1 cellular context compared by ENCODE assay signal in genomic region chr15:70196314-70197291, GRCh38.
A peak's percentile ranks its signal among the peaks of the same experiment; 100 is the strongest.
TF ChIP-seq lines count a peak whose summit lies in the region.

No MANE protein-coding gene starts in this region.

TF ChIP-seq in HEK293, 187 proteins besides CTCF, POLR2A, EP300 and RAD21 (continued from another document and continues in another):
- TF ChIP-seq, protein P1, sequence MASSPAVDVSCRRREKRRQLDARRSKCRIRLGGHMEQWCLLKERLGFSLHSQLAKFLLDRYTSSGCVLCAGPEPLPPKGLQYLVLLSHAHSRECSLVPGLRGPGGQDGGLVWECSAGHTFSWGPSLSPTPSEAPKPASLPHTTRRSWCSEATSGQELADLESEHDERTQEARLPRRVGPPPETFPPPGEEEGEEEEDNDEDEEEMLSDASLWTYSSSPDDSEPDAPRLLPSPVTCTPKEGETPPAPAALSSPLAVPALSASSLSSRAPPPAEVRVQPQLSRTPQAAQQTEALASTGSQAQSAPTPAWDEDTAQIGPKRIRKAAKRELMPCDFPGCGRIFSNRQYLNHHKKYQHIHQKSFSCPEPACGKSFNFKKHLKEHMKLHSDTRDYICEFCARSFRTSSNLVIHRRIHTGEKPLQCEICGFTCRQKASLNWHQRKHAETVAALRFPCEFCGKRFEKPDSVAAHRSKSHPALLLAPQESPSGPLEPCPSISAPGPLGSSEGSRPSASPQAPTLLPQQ (tag by site-specific recombination; IDR thresholded peaks at IDR 0.05) = peak; percentile 93
- TF ChIP-seq, protein P2, sequence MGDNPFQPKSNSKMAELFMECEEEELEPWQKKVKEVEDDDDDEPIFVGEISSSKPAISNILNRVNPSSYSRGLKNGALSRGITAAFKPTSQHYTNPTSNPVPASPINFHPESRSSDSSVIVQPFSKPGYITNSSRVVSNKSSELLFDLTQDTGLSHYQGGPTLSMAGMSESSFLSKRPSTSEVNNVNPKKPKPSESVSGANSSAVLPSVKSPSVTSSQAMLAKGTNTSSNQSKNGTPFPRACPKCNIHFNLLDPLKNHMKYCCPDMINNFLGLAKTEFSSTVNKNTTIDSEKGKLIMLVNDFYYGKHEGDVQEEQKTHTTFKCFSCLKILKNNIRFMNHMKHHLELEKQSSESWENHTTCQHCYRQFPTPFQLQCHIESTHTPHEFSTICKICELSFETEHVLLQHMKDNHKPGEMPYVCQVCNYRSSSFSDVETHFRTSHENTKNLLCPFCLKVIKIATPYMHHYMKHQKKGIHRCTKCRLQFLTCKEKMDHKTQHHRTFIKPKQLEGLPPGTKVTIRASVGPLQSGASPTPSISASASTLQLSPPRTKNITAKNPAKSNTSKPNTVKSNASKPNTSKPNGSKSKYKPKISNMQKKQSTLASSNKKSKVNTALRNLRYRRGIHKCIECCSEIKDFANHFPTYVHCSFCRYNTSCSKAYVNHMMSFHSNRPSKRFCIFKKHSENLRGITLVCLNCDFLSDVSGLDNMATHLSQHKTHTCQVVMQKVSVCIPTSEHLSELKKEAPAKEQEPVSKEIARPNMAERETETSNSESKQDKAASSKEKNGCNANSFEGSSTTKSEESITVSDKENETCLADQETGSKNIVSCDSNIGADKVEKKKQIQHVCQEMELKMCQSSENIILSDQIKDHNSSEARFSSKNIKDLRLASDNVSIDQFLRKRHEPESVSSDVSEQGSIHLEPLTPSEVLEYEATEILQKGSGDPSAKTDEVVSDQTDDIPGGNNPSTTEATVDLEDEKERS (tag by site-specific recombination; IDR thresholded peaks at IDR 0.05) = no peak; the same call in 1 of the 2 replicates
- no peak; the same call in 1 of the 2 replicates for TF ChIP-seq ZNF24 (tag by site-specific recombination; IDR thresholded peaks at IDR 0.05)
- TF ChIP-seq ZNF341 (tag by site-specific recombination; IDR thresholded peaks at IDR 0.05; ENCODE audit: low read depth) = peak; percentile 64
- TF ChIP-seq ZNF146 (tag by site-specific recombination; IDR thresholded peaks at IDR 0.05) = peak; percentile 75
- TF ChIP-seq ZNF629 (tag by site-specific recombination; IDR thresholded peaks at IDR 0.05) = peak; percentile 99
- TF ChIP-seq ZNF354C (tag by site-specific recombination; IDR thresholded peaks at IDR 0.05; ENCODE audit: borderline replicate concordance, low read depth) = no peak
- TF ChIP-seq, protein P3, sequence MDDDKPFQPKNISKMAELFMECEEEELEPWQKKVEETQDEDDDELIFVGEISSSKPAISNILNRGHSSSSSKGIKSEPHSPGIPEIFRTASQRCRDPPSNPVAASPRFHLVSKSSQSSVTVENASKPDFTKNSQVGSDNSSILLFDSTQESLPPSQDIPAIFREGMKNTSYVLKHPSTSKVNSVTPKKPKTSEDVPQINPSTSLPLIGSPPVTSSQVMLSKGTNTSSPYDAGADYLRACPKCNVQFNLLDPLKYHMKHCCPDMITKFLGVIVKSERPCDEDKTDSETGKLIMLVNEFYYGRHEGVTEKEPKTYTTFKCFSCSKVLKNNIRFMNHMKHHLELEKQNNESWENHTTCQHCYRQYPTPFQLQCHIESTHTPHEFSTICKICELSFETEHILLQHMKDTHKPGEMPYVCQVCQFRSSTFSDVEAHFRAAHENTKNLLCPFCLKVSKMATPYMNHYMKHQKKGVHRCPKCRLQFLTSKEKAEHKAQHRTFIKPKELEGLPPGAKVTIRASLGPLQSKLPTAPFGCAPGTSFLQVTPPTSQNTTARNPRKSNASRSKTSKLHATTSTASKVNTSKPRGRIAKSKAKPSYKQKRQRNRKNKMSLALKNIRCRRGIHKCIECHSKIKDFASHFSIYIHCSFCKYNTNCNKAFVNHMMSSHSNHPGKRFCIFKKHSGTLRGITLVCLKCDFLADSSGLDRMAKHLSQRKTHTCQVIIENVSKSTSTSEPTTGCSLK (tag by site-specific recombination; IDR thresholded peaks at IDR 0.05) = no peak
- peak; percentile 95 for TF ChIP-seq GLIS1 (tag by site-specific recombination; IDR thresholded peaks at IDR 0.05)
- TF ChIP-seq ZNF626 (tag by site-specific recombination; IDR thresholded peaks at IDR 0.05) = no peak
- peak; percentile 95 for TF ChIP-seq ZBTB48 (tag by site-specific recombination; IDR thresholded peaks at IDR 0.05)
- TF ChIP-seq ZNF423 (tag by site-specific recombination; IDR thresholded peaks at IDR 0.05) = peak; percentile 90
- no peak for TF ChIP-seq MEIS1 (CRISPR knock-in tag; IDR thresholded peaks at IDR 0.05; ENCODE audit: borderline replicate concordance)
- TF ChIP-seq SP7 (tag by site-specific recombination; IDR thresholded peaks at IDR 0.05) = peak; percentile 99
- TF ChIP-seq ZFHX2 (tag by site-specific recombination; conservative IDR thresholded peaks at IDR 0.05) = no peak
- peak; percentile 100 for TF ChIP-seq ZXDB (tag by site-specific recombination; IDR thresholded peaks at IDR 0.05)
- peak; percentile 99 for TF ChIP-seq INSM2 (tag by site-specific recombination; IDR thresholded peaks at IDR 0.05)
- TF ChIP-seq ZNF148 (tag by site-specific recombination; IDR thresholded peaks at IDR 0.05; ENCODE audit: borderline replicate concordance) = no peak
- 0 out of 2 replicates have a peak, but pooled peaks have one; percentile 50 for TF ChIP-seq GLI2 (tag by site-specific recombination; IDR thresholded peaks at IDR 0.05; ENCODE audit: borderline replicate concordance, low read depth)
- no peak for TF ChIP-seq ZNF23 (tag by site-specific recombination; IDR thresholded peaks at IDR 0.05; ENCODE audit: borderline replicate concordance)
- peak; percentile 33; the same call in 1 of the 2 replicates for TF ChIP-seq ZNF184 (tag by site-specific recombination; IDR thresholded peaks at IDR 0.05)
- no peak for TF ChIP-seq ZNF302 (tag by site-specific recombination; IDR thresholded peaks at IDR 0.05; ENCODE audit: low read depth)
- no peak for TF ChIP-seq SP3 (tag by site-specific recombination; IDR thresholded peaks at IDR 0.05)
- TF ChIP-seq REPIN1 (tag by site-specific recombination; IDR thresholded peaks at IDR 0.05; ENCODE audit: low read depth) = no peak
- no peak for TF ChIP-seq ZNF664 (tag by site-specific recombination; IDR thresholded peaks at IDR 0.05)
- no peak for TF ChIP-seq ZNF48 (tag by site-specific recombination; IDR thresholded peaks at IDR 0.05)
- no peak for TF ChIP-seq ZNF274 (IDR thresholded peaks at IDR 0.05; ENCODE audit: low read length)
- no peak for TF ChIP-seq ZNF274 (tag by site-specific recombination; IDR thresholded peaks at IDR 0.05; ENCODE audit: borderline replicate concordance)
- peak; percentile 66; the same call in 1 of the 2 replicates for TF ChIP-seq BCL11B (tag by site-specific recombination; IDR thresholded peaks at IDR 0.05; ENCODE audit: low read depth)
- TF ChIP-seq ZBTB20 (tag by site-specific recombination; IDR thresholded peaks at IDR 0.05) = peak; percentile 27; the same call in 1 of the 2 replicates
- TF ChIP-seq ZNF37A (tag by site-specific recombination; IDR thresholded peaks at IDR 0.05) = no peak
- peak; percentile 73; the same call in 1 of the 2 replicates for TF ChIP-seq ZNF558 (tag by site-specific recombination; IDR thresholded peaks at IDR 0.05)
- peak; percentile 90 for TF ChIP-seq ZNF843 (tag by site-specific recombination; IDR thresholded peaks at IDR 0.05)
- no peak for TF ChIP-seq ZNF26 (tag by site-specific recombination; IDR thresholded peaks at IDR 0.05)
- no peak for TF ChIP-seq ZNF76 (tag by site-specific recombination; IDR thresholded peaks at IDR 0.05; ENCODE audit: borderline replicate concordance, low read depth)
- TF ChIP-seq ZNF132 (tag by site-specific recombination; IDR thresholded peaks at IDR 0.05; ENCODE audit: borderline replicate concordance) = no peak
- TF ChIP-seq IKZF3 (tag by site-specific recombination; IDR thresholded peaks at IDR 0.05) = peak; percentile 91
- no peak for TF ChIP-seq ZNF114 (tag by site-specific recombination; IDR thresholded peaks at IDR 0.05)
- TF ChIP-seq TCF7L2 (IDR thresholded peaks at IDR 0.05; ENCODE audit: borderline replicate concordance, low read depth, low read length) = no peak
- TF ChIP-seq WT1 (tag by site-specific recombination; IDR thresholded peaks at IDR 0.05) = peak; percentile 99
- TF ChIP-seq HOXD13 (CRISPR knock-in tag; IDR thresholded peaks at IDR 0.05; ENCODE audit: borderline replicate concordance) = no peak; the same call in 1 of the 2 replicates
- TF ChIP-seq, protein P4, sequence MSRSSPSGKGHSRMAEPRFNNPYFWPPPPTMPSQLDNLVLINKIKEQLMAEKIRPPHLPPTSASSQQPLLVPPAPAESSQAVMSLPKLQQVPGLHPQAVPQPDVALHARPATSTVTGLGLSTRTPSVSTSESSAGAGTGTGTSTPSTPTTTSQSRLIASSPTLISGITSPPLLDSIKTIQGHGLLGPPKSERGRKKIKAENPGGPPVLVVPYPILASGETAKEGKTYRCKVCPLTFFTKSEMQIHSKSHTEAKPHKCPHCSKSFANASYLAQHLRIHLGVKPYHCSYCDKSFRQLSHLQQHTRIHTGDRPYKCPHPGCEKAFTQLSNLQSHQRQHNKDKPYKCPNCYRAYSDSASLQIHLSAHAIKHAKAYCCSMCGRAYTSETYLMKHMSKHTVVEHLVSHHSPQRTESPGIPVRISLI (tag by site-specific recombination; IDR thresholded peaks at IDR 0.05) = no peak
- TF ChIP-seq ZNF391 (tag by site-specific recombination; IDR thresholded peaks at IDR 0.05; ENCODE audit: borderline replicate concordance, low read depth) = 0 out of 2 replicates have a peak, but pooled peaks have one; percentile 53
- no peak for TF ChIP-seq ZNF580 (tag by site-specific recombination; IDR thresholded peaks at IDR 0.05)
- no peak for TF ChIP-seq ZNF621 (tag by site-specific recombination; IDR thresholded peaks at IDR 0.05)
- TF ChIP-seq OVOL3 (tag by site-specific recombination; IDR thresholded peaks at IDR 0.05) = no peak
- TF ChIP-seq ZNF623 (tag by site-specific recombination; IDR thresholded peaks at IDR 0.05) = no peak
- TF ChIP-seq ZNF266 (tag by site-specific recombination; IDR thresholded peaks at IDR 0.05; ENCODE audit: low read depth) = no peak
- peak; percentile 78; the same call in 1 of the 2 replicates for TF ChIP-seq ZNF610 (tag by site-specific recombination; IDR thresholded peaks at IDR 0.05; ENCODE audit: borderline replicate concordance)
- peak; percentile 98 for TF ChIP-seq ZIC2 (tag by site-specific recombination; IDR thresholded peaks at IDR 0.05)
- peak; percentile 53 for TF ChIP-seq SP2 (tag by site-specific recombination; IDR thresholded peaks at IDR 0.05)
- TF ChIP-seq ZEB2 (tag by site-specific recombination; IDR thresholded peaks at IDR 0.05) = peak; percentile 96
- peak; percentile 100 for TF ChIP-seq ZNF600 (tag by site-specific recombination; IDR thresholded peaks at IDR 0.05)
- TF ChIP-seq ZNF112 (tag by site-specific recombination; IDR thresholded peaks at IDR 0.05) = no peak
- TF ChIP-seq ZNF223 (tag by site-specific recombination; IDR thresholded peaks at IDR 0.05) = no peak; the same call in 1 of the 2 replicates
